Comparison of ENCODE assay signal across 8 cellular contexts in genomic region chr5:138138949-138139775, GRCh38. TPM values are rescaled to one million over a fixed set of nuclear protein-coding genes. Genes with fewer than 3 reads are reported as not detected.
DNase-seq lines count a peak whose midpoint lies in the region; ATAC-seq and TF ChIP-seq lines count a peak whose summit lies in the region.

TSS of gene NME5 (minus strand) at chr5:138139428. CDS start at chr5:138138780, 648 bp downstream.

- H4K20me1 ChIP-seq in OCI-LY1 (ENCODE audit: insufficient read depth, low read length), result no peaks in the 10 kb centered on the region

- no peaks in the 10 kb centered on the region for H3K79me2 ChIP-seq in OCI-LY1 (ENCODE audit: insufficient read depth, low read length)

- no peaks in the 10 kb centered on the region for H3K9me2 ChIP-seq in OCI-LY1 (ENCODE audit: low read depth, low read length)

- DNase-seq in AG20443 (ENCODE audit: low spot score), result peak; percentile 69
- no peak for DNase-seq in HFF-Myc (ENCODE audit: extremely low read depth, low read depth)
- DNase-seq in esophagus squamous epithelium (lab: John Stamatoyannopoulos, UW), result no peak
- peak; percentile 81 for DNase-seq in midbrain (lab: John Stamatoyannopoulos, UW)
- DNase-seq in upper lobe of right lung, result peak; percentile 84
- DNase-seq in activated CD8-positive, alpha-beta memory T cell treated with anti-CD3 and anti-CD28 coated beads, Interleukin-2, amount 50 U/mL, for 4 hours, result no peak

- no peaks in the 10 kb centered on the region for H3K27me3 ChIP-seq in OCI-LY1 (ENCODE audit: insufficient read depth, low read length)
- H3K27me3 ChIP-seq in esophagus squamous epithelium, result no peaks in the 10 kb centered on the region
- H3K27me3 ChIP-seq in upper lobe of right lung, result no peaks in the 10 kb centered on the region

- no peak for TF ChIP-seq POLR2A in esophagus squamous epithelium (IDR thresholded peaks at IDR 0.05)

- peak; percentile 95 for ATAC-seq in upper lobe of right lung
- ATAC-seq in GM18517 (IDR thresholded peaks at IDR 0.05; ENCODE audit: unreplicated experiment), result no peak

- 40 to 41% methylated on average over 18 to 21 of the region's 31 CpGs for WGBS in esophagus squamous epithelium, 2 donors

- H3K27ac ChIP-seq in OCI-LY1 (ENCODE audit: low read depth, low read length, poor library complexity, severe bottlenecking) (no peak within 1 kb of the TSS), esophagus squamous epithelium (no peak within 1 kb of the TSS), upper lobe of right lung (no peak within 1 kb of the TSS)

- no peaks in the 10 kb centered on the region for H3F3A ChIP-seq in OCI-LY1 (ENCODE audit: insufficient read depth, low read length)

- H3K36me3 ChIP-seq in OCI-LY1 (ENCODE audit: insufficient read depth, low read length) (no peaks in the 10 kb centered on the region), esophagus squamous epithelium (no peaks in the 10 kb centered on the region), upper lobe of right lung (no peaks in the 10 kb centered on the region)

- intact Hi-C loops in esophagus squamous epithelium (cut with DNase I) (loop anchor here (10.0 kb wide), 1 partner anchor 504 kb away; no protein-coding TSS in a partner anchor), upper lobe of right lung (cut with DNase I) (loop anchor here (10.0 kb wide), 1 partner anchor 54 kb away; the partner anchor contains the start of gene WNT8A)

- H3K4me2 ChIP-seq in OCI-LY1 (ENCODE audit: low read length), result peak within 1 kb of the TSS; percentile 58

- H2AFZ ChIP-seq in OCI-LY1 (ENCODE audit: low read length), result no peak within 1 kb of the TSS

- no peak within 1 kb of the TSS for H3K9ac ChIP-seq in OCI-LY1 (ENCODE audit: low read length)

- peak within 1 kb of the TSS; percentile 48 for H3K4me3 ChIP-seq in HFF-Myc (replicated peaks; ENCODE audit: low read depth, low read length)
- H3K4me3 ChIP-seq in OCI-LY1 (ENCODE audit: low read depth, low read length, poor library complexity, severe bottlenecking), result peak within 1 kb of the TSS; percentile 37
- peak within 1 kb of the TSS; percentile 19 to 62 (median 46) for H3K4me3 ChIP-seq in esophagus squamous epithelium
- H3K4me3 ChIP-seq in upper lobe of right lung, result peak within 1 kb of the TSS; percentile 62

- peaks cover 10% of the 10 kb centered on the region for H3K4me1 ChIP-seq in OCI-LY1 (ENCODE audit: insufficient read depth, low read length, severe bottlenecking)
- peaks cover 0 to 24% (median 3%) of the 10 kb centered on the region in 3 donors for H3K4me1 ChIP-seq in esophagus squamous epithelium
- peaks cover 4% of the 10 kb centered on the region for H3K4me1 ChIP-seq in upper lobe of right lung

- H3K9me3 ChIP-seq in OCI-LY1 (ENCODE audit: low read length) (no peaks in the 10 kb centered on the region), esophagus squamous epithelium (no peaks in the 10 kb centered on the region), upper lobe of right lung (no peaks in the 10 kb centered on the region)

- TF ChIP-seq CTCF in HFF-Myc (IDR thresholded peaks at IDR 0.05; ENCODE audit: low read depth, low read length, missing control alignments) (no peak), OCI-LY1 (IDR thresholded peaks at IDR 0.05; ENCODE audit: low read length) (no peak), esophagus squamous epithelium (IDR thresholded peaks at IDR 0.05) (no peak), upper lobe of right lung (IDR thresholded peaks at IDR 0.05) (no peak)

RNA-seq across cellular contexts. Expression of gene NME5, which starts in this region (rescaled TPM):
- total RNA-seq in esophagus squamous epithelium (1 to 10 TPM in 1 of 4 donors, under 1 TPM in 2, not detected in 1; 0.38 to 3.0 (median 0.61) TPM), upper lobe of right lung (2.4 TPM)

Comparison
In these comparisons a context has a peak if more than half of its experiments do, and no peak if none do; other contexts are left out.
1. DNase-seq: peak in AG20443 (single experiment), midbrain (single experiment) and upper lobe of right lung (single experiment); none in HFF-Myc (single experiment), esophagus squamous epithelium (single experiment) and activated CD8-positive, alpha-beta memory T cell treated with anti-CD3 and anti-CD28 coated beads, Interleukin-2, amount 50 U/mL, for 4 hours (single experiment).
2. Peak in every context shown above with its lines, with median percentiles within 50 percentile points of each other: H3K4me3 ChIP-seq.